ENCODE assay signal across 9 cellular contexts in the genomic region with DNA sequence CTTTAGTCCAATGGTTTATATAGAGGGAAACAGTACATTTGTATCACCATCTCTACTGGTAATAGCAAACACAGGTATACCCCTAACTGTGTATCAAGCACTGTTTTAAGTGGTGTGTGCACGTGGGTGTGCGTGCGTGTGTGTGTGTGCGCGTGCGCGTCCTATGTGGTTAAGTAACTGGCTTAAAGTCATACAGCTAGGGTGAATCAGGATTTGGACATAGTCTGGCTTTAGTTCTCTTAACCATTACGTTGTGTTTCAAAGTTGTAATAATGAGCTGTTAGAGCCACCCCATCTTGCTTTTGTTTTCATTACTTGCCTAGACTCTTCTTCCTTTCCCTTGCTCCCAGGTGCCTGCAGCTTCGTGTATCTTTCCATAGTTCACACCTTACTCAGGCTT. TPM values are rescaled to one million over a fixed set of nuclear protein-coding genes. Genes with fewer than 3 reads are reported as not detected.
DNase-seq lines count a peak whose midpoint lies in the region; ATAC-seq and TF ChIP-seq lines count a peak whose summit lies in the region.
"Had no signal": no experiment of that assay in that cellular context is flagged by ENCODE, and none has a peak within 500 bp of the region (broad histone marks: within the 10 kb centered on the region; RNA-seq: fewer than 3 reads in every experiment).

No MANE protein-coding gene starts in this region.

- H3K9me3 ChIP-seq in gastroesophageal sphincter = no peaks in the 10 kb centered on the region

- TF ChIP-seq CTCF in WTC11 (IDR thresholded peaks at IDR 0.05) (no peak), gastroesophageal sphincter (IDR thresholded peaks at IDR 0.05) (no peak)

- DNase-seq in stimulated activated CD4-positive, alpha-beta T cell treated with anti-CD3 and anti-CD28 coated beads, Interleukin-12 subunit alpha, Interleukin-12 subunit beta, amount 100 ng/mL, for 4 hours = peak; percentile 6
- no peak for DNase-seq in stimulated activated CD4-positive, alpha-beta T cell treated with anti-CD3 and anti-CD28 coated beads, Interleukin-4, amount 100 ng/mL, for 4 hours
- DNase-seq in WTC11 (ENCODE audit: low spot score) (no peak), NCI-H345 treated with DMSO at 0.1 percent for 48 hours (lab: John Stamatoyannopoulos, UW; ENCODE audit: unreplicated experiment) (no peak), SHP77 treated with DMSO at 0.1 percent for 48 hours (lab: John Stamatoyannopoulos, UW) (no peak), COLO829 (ENCODE audit: low spot score) (no peak)

- H3K4me1 Mint-ChIP-seq in WTC11 = peaks cover 33% of the 10 kb centered on the region

- H3K4me3 Mint-ChIP-seq in WTC11 = peak overlapping the region; percentile 100; the same call in 1 of the 2 replicates

- no peak for TF ChIP-seq POLR2A in gastroesophageal sphincter (IDR thresholded peaks at IDR 0.05)

- H3K36me3 Mint-ChIP-seq in WTC11 = no peaks in the 10 kb centered on the region

- WGBS in gastroesophageal sphincter (ENCODE audit: low coverage in 1 of 2), 2 donors = 50 to 77% methylated on average over 3 to 9 of the region's 9 CpGs

- H3K36me3 ChIP-seq in gastroesophageal sphincter = no peaks in the 10 kb centered on the region

- no peak for TF ChIP-seq EP300 in gastroesophageal sphincter (IDR thresholded peaks at IDR 0.05)

- H3K4me1 ChIP-seq in gastroesophageal sphincter = peaks cover 0 to 83% (median 23%) of the 10 kb centered on the region in 3 donors

- peak overlapping the region in 1 of 2 donors; percentile 93 for H3K4me3 ChIP-seq in gastroesophageal sphincter

- H3K9me3 Mint-ChIP-seq in WTC11 = no peaks in the 10 kb centered on the region
- H3K9me3 Mint-ChIP-seq: activated naive CD4-positive, alpha-beta T cell treated with anti-CD3 and anti-CD28 coated beads, Interleukin-2, amount 50 U/mL, for 72 hours had no signal

- H3K27ac ChIP-seq in gastroesophageal sphincter = peak overlapping the region in 3 of 4 donors; percentile 96 to 99 (median 97)

- POLR2A ChIA-PET in WTC11 (lab: Charles Lee) = no interaction called here

- no peaks in the 10 kb centered on the region for H3K27me3 Mint-ChIP-seq in WTC11 (ENCODE audit: low read depth)

- H3K27me3 ChIP-seq in gastroesophageal sphincter = no peaks in the 10 kb centered on the region

- H3K27ac Mint-ChIP-seq in WTC11 = no peak overlapping the region

- CTCF ChIA-PET in WTC11 (lab: Charles Lee) = no interaction called here

- no peak for ATAC-seq in WTC11
- ATAC-seq in gastroesophageal sphincter = no peak
- no peak for ATAC-seq in HG03108 (IDR thresholded peaks at IDR 0.05; ENCODE audit: unreplicated experiment)
- ATAC-seq: activated naive CD4-positive, alpha-beta T cell treated with anti-CD3 and anti-CD28 coated beads, Interleukin-2, amount 50 U/mL, for 72 hours had no signal

TF ChIP-seq in WTC11, 78 proteins besides CTCF, POLR2A, EP300 and RAD21:
- no peak for TF ChIP-seq ZNF263 (CRISPR knock-in tag; IDR thresholded peaks at IDR 0.05; ENCODE audit: low read depth)
- no peak for TF ChIP-seq ETV6 (CRISPR knock-in tag; IDR thresholded peaks at IDR 0.05)
- no peak for TF ChIP-seq IRF1 (CRISPR knock-in tag; IDR thresholded peaks at IDR 0.05)
- no peak for TF ChIP-seq TEAD1 (CRISPR knock-in tag; IDR thresholded peaks at IDR 0.05)
- TF ChIP-seq MXD4 (CRISPR knock-in tag; IDR thresholded peaks at IDR 0.05; ENCODE audit: borderline replicate concordance) = no peak

RNA-seq across cellular contexts. Expression of gene HADHB, which starts 2.1 kb away (rescaled TPM):
- total RNA-seq in WTC11 (2021) = 59.8 to 64.5 TPM (median 60.7 TPM) in 3 replicates
- 100 to 1,000 TPM; 127 to 358 (median 218) TPM for total RNA-seq in gastroesophageal sphincter

RNA-seq across cellular contexts. Expression of gene HADHA, which starts 2.4 kb away (rescaled TPM):
- 118 to 123 TPM (median 121 TPM) in 3 replicates for total RNA-seq in WTC11 (2021)
- 100 to 1,000 TPM; 154 to 277 (median 186) TPM for total RNA-seq in gastroesophageal sphincter
